ENCODE assay signal across 1 cellular context in the genomic region with DNA sequence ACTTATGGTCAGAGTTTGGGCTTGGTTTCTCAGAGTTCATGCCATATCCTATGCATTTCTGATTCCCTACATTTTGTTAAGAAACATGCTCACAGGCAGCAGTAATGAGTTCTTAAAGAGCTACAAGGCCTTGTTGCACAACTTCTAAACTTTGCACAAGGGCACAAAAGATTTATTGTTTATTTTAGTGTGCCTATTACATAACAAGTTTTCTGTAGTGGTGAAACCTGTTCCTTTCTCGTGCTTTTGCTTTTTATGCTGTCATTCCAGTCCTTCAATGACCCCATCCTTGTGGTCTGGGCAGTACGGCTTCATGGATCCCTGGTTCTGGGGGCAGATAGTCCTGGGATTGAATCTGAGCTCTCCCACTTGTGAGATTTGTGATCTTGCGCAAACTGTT.
A peak's percentile ranks its signal among the peaks of the same experiment; 100 is the strongest.
TF ChIP-seq lines count a peak whose summit lies in the region.

No MANE protein-coding gene starts in this region.

TF ChIP-seq in HepG2, 621 proteins besides CTCF, POLR2A, EP300 and RAD21 (continued from another document):
- TF ChIP-seq, protein P1, sequence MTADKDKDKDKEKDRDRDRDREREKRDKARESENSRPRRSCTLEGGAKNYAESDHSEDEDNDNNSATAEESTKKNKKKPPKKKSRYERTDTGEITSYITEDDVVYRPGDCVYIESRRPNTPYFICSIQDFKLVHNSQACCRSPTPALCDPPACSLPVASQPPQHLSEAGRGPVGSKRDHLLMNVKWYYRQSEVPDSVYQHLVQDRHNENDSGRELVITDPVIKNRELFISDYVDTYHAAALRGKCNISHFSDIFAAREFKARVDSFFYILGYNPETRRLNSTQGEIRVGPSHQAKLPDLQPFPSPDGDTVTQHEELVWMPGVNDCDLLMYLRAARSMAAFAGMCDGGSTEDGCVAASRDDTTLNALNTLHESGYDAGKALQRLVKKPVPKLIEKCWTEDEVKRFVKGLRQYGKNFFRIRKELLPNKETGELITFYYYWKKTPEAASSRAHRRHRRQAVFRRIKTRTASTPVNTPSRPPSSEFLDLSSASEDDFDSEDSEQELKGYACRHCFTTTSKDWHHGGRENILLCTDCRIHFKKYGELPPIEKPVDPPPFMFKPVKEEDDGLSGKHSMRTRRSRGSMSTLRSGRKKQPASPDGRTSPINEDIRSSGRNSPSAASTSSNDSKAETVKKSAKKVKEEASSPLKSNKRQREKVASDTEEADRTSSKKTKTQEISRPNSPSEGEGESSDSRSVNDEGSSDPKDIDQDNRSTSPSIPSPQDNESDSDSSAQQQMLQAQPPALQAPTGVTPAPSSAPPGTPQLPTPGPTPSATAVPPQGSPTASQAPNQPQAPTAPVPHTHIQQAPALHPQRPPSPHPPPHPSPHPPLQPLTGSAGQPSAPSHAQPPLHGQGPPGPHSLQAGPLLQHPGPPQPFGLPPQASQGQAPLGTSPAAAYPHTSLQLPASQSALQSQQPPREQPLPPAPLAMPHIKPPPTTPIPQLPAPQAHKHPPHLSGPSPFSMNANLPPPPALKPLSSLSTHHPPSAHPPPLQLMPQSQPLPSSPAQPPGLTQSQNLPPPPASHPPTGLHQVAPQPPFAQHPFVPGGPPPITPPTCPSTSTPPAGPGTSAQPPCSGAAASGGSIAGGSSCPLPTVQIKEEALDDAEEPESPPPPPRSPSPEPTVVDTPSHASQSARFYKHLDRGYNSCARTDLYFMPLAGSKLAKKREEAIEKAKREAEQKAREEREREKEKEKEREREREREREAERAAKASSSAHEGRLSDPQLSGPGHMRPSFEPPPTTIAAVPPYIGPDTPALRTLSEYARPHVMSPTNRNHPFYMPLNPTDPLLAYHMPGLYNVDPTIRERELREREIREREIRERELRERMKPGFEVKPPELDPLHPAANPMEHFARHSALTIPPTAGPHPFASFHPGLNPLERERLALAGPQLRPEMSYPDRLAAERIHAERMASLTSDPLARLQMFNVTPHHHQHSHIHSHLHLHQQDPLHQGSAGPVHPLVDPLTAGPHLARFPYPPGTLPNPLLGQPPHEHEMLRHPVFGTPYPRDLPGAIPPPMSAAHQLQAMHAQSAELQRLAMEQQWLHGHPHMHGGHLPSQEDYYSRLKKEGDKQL (CRISPR knock-in tag; IDR thresholded peaks at IDR 0.05; ENCODE audit: low read depth), result peak; percentile 60; the same call in 1 of the 2 replicates
- TF ChIP-seq SAP130 (CRISPR knock-in tag; IDR thresholded peaks at IDR 0.05; ENCODE audit: low read depth) (peak; percentile 87), TP53 (CRISPR knock-in tag; conservative IDR thresholded peaks at IDR 0.05) (no peak), SALL2 (CRISPR knock-in tag; IDR thresholded peaks at IDR 0.05) (no peak), GATA4 (IDR thresholded peaks at IDR 0.05; ENCODE audit: borderline replicate concordance, low read depth) (no peak), RXRA (CRISPR knock-in tag; IDR thresholded peaks at IDR 0.05) (peak; percentile 57; the same call in 1 of the 2 replicates), SOX13 (IDR thresholded peaks at IDR 0.05) (peak; percentile 52), SOX13 (CRISPR knock-in tag; conservative IDR thresholded peaks at IDR 0.05 in 1 of 2, IDR thresholded peaks at IDR 0.05 in 1 of 2) (peak in 1 of 2 experiments; percentile 97; a peak in 2 of 4 replicates)
- TF ChIP-seq, protein P2, sequence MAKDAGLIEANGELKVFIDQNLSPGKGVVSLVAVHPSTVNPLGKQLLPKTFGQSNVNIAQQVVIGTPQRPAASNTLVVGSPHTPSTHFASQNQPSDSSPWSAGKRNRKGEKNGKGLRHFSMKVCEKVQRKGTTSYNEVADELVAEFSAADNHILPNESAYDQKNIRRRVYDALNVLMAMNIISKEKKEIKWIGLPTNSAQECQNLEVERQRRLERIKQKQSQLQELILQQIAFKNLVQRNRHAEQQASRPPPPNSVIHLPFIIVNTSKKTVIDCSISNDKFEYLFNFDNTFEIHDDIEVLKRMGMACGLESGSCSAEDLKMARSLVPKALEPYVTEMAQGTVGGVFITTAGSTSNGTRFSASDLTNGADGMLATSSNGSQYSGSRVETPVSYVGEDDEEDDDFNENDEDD (CRISPR knock-in tag; IDR thresholded peaks at IDR 0.05; ENCODE audit: borderline replicate concordance), result no peak
- TF ChIP-seq, protein P3, sequence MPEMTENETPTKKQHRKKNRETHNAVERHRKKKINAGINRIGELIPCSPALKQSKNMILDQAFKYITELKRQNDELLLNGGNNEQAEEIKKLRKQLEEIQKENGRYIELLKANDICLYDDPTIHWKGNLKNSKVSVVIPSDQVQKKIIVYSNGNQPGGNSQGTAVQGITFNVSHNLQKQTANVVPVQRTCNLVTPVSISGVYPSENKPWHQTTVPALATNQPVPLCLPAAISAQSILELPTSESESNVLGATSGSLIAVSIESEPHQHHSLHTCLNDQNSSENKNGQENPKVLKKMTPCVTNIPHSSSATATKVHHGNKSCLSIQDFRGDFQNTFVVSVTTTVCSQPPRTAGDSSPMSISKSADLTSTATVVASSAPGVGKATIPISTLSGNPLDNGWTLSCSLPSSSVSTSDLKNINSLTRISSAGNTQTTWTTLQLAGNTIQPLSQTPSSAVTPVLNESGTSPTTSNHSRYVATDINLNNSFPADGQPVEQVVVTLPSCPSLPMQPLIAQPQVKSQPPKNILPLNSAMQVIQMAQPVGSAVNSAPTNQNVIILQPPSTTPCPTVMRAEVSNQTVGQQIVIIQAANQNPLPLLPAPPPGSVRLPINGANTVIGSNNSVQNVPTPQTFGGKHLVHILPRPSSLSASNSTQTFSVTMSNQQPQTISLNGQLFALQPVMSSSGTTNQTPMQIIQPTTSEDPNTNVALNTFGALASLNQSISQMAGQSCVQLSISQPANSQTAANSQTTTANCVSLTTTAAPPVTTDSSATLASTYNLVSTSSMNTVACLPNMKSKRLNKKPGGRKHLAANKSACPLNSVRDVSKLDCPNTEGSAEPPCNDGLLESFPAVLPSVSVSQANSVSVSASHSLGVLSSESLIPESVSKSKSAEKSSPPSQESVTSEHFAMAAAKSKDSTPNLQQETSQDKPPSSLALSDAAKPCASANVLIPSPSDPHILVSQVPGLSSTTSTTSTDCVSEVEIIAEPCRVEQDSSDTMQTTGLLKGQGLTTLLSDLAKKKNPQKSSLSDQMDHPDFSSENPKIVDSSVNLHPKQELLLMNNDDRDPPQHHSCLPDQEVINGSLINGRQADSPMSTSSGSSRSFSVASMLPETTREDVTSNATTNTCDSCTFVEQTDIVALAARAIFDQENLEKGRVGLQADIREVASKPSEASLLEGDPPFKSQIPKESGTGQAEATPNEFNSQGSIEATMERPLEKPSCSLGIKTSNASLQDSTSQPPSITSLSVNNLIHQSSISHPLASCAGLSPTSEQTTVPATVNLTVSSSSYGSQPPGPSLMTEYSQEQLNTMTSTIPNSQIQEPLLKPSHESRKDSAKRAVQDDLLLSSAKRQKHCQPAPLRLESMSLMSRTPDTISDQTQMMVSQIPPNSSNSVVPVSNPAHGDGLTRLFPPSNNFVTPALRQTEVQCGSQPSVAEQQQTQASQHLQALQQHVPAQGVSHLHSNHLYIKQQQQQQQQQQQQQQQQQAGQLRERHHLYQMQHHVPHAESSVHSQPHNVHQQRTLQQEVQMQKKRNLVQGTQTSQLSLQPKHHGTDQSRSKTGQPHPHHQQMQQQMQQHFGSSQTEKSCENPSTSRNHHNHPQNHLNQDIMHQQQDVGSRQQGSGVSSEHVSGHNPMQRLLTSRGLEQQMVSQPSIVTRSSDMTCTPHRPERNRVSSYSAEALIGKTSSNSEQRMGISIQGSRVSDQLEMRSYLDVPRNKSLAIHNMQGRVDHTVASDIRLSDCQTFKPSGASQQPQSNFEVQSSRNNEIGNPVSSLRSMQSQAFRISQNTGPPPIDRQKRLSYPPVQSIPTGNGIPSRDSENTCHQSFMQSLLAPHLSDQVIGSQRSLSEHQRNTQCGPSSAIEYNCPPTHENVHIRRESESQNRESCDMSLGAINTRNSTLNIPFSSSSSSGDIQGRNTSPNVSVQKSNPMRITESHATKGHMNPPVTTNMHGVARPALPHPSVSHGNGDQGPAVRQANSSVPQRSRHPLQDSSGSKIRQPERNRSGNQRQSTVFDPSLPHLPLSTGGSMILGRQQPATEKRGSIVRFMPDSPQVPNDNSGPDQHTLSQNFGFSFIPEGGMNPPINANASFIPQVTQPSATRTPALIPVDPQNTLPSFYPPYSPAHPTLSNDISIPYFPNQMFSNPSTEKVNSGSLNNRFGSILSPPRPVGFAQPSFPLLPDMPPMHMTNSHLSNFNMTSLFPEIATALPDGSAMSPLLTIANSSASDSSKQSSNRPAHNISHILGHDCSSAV (CRISPR knock-in tag; IDR thresholded peaks at IDR 0.05; ENCODE audit: borderline replicate concordance), result no peak
- TF ChIP-seq, protein P4, sequence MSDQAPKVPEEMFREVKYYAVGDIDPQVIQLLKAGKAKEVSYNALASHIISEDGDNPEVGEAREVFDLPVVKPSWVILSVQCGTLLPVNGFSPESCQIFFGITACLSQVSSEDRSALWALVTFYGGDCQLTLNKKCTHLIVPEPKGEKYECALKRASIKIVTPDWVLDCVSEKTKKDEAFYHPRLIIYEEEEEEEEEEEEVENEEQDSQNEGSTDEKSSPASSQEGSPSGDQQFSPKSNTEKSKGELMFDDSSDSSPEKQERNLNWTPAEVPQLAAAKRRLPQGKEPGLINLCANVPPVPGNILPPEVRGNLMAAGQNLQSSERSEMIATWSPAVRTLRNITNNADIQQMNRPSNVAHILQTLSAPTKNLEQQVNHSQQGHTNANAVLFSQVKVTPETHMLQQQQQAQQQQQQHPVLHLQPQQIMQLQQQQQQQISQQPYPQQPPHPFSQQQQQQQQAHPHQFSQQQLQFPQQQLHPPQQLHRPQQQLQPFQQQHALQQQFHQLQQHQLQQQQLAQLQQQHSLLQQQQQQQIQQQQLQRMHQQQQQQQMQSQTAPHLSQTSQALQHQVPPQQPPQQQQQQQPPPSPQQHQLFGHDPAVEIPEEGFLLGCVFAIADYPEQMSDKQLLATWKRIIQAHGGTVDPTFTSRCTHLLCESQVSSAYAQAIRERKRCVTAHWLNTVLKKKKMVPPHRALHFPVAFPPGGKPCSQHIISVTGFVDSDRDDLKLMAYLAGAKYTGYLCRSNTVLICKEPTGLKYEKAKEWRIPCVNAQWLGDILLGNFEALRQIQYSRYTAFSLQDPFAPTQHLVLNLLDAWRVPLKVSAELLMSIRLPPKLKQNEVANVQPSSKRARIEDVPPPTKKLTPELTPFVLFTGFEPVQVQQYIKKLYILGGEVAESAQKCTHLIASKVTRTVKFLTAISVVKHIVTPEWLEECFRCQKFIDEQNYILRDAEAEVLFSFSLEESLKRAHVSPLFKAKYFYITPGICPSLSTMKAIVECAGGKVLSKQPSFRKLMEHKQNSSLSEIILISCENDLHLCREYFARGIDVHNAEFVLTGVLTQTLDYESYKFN (CRISPR knock-in tag; conservative IDR thresholded peaks at IDR 0.05), result peak; percentile 82
